8 cellular contexts compared by ENCODE assay signal in the genomic region with DNA sequence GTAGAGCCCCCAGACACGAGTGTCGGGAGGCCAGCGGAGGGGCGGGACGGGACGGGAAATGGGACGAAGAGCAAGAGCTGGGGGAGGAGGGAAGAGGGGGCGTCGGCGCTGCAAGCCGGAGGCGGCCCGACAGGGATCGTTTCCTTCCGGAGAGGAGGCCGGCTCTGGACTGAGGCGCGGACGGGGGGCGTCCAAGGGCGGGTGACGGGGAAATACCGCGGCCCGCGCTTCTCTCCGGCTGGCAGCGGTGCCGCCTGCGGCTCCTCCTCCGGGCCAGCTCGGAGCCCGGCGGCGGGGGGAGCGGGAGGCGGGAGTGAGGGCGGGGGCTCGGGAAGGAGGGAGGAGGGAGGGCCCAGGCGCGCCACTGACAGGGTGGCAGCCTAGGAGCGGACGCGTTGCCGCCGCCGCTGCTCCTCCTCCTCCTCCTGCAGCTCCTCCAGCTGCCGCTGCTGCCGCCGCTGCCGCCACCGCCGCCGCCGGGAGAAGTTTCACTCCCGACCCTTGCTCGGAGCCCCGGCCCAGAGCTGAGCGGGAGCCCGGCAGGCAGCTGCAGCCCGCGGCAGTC. TPM values are rescaled to one million over a fixed set of nuclear protein-coding genes. Genes with fewer than 3 reads are reported as not detected.
DNase-seq lines count a peak whose midpoint lies in the region; ATAC-seq, FAIRE-seq and TF ChIP-seq lines count a peak whose summit lies in the region.

A gene (plus strand): TSS at position 364 of the 565 bp plus-strand sequence.

- peak within 1 kb of the TSS; percentile 100 for H3K4me2 ChIP-seq in A549

- POLR2A ChIA-PET in A549 (lab: Yijun Ruan, JAX): no interaction called here

- peak; percentile 90 to 95 for ATAC-seq in A549
- peak; percentile 82 for ATAC-seq in GM18498 (IDR thresholded peaks at IDR 0.05; ENCODE audit: unreplicated experiment)
- ATAC-seq in HG02938 (IDR thresholded peaks at IDR 0.05; ENCODE audit: unreplicated experiment): peak; percentile 41
- ATAC-seq in naive B cell (ENCODE audit: low read depth in 2 of 2): peak; percentile 16 to 20

- peaks cover 12% of the 10 kb centered on the region for H3K4me1 ChIP-seq in A549

- WGBS in A549 (ENCODE audit: missing lambda C conversion rate): 4% methylated on average over 5 of the region's 62 CpGs

- intact Hi-C loops in activated T-helper 1 cell treated with anti-CD3 and anti-CD28 coated beads, Interleukin-12 subunit alpha, Interleukin-12 subunit beta, Interleukin-2, Interleukin-4 antibody, amounts not matched to agents 30 ng/mL and 10 ng/mL and 1 ng/mL, durations not matched to agents 14 hours and 24 hours and 36 hours (cut with micrococcal nuclease): loop anchor here (10.0 kb wide), 1 partner anchor 809 kb away; a partner anchor contains a TSS

- H3K4me3 ChIP-seq in A549 (peak within 1 kb of the TSS; percentile 72), foreskin fibroblast (ENCODE audit: low read depth in 1 of 2, low read length in 2 of 2) (peak within 1 kb of the TSS; percentile 62 to 63)

- FAIRE-seq in A549 (lab: Jason Lieb, UNC): no peak

- H3K4me3 Mint-ChIP-seq in activated T-helper 1 cell treated with anti-CD3 and anti-CD28 coated beads, Interleukin-12 subunit alpha, Interleukin-12 subunit beta, Interleukin-2, Interleukin-4 antibody, amounts not matched to agents 30 ng/mL and 10 ng/mL and 1 ng/mL, durations not matched to agents 14 hours and 24 hours and 36 hours: peak within 1 kb of the TSS; percentile 81
- peak within 1 kb of the TSS; percentile 56 to 88 (median 82) for H3K4me3 Mint-ChIP-seq in naive B cell

- peaks cover 2% of the 10 kb centered on the region for H3K36me3 Mint-ChIP-seq in activated T-helper 1 cell treated with anti-CD3 and anti-CD28 coated beads, Interleukin-12 subunit alpha, Interleukin-12 subunit beta, Interleukin-2, Interleukin-4 antibody, amounts not matched to agents 30 ng/mL and 10 ng/mL and 1 ng/mL, durations not matched to agents 14 hours and 24 hours and 36 hours (ENCODE audit: low read depth)
- H3K36me3 Mint-ChIP-seq in naive B cell: peaks cover 0 to 17% of the 10 kb centered on the region in 2 donors

- DNase-seq in A549 (ENCODE audit: low read depth in 1 of 2, low spot score in 1 of 2) (peak; percentile 40 to 75), NCI-H446 treated with DMSO at 0.1 percent for 48 hours (lab: John Stamatoyannopoulos, UW) (peak; percentile 20), foreskin fibroblast (peak; percentile 84 to 93), naive B cell (no peak)
- DNase-seq in activated T-helper 1 cell treated with anti-CD3 and anti-CD28 coated beads, Interleukin-12 subunit alpha, Interleukin-12 subunit beta, Interleukin-2, Interleukin-4 antibody, amounts not matched to agents 30 ng/mL and 10 ng/mL and 1 ng/mL, durations not matched to agents 14 hours and 24 hours and 36 hours (ENCODE audit: low spot score): peak; percentile 16

- no peak for TF ChIP-seq EP300 in A549 (IDR thresholded peaks at IDR 0.05)

- no peak for TF ChIP-seq POLR2A in A549 (IDR thresholded peaks at IDR 0.05; ENCODE audit: low read length)

- no peak for TF ChIP-seq CTCF in A549 (IDR thresholded peaks at IDR 0.05)
- no peak for TF ChIP-seq CTCF in foreskin fibroblast (IDR thresholded peaks at IDR 0.05; ENCODE audit: low read depth, low read length)

- peaks cover 49% of the 10 kb centered on the region for H3K27me3 Mint-ChIP-seq in activated T-helper 1 cell treated with anti-CD3 and anti-CD28 coated beads, Interleukin-12 subunit alpha, Interleukin-12 subunit beta, Interleukin-2, Interleukin-4 antibody, amounts not matched to agents 30 ng/mL and 10 ng/mL and 1 ng/mL, durations not matched to agents 14 hours and 24 hours and 36 hours (ENCODE audit: insufficient read depth)
- H3K27me3 Mint-ChIP-seq in naive B cell: peaks cover 36 to 63% (median 44%) of the 10 kb centered on the region in 3 donors

- CTCF ChIA-PET in A549 (lab: Yijun Ruan, JAX): interaction anchor here (0.9 to 1.0 kb wide), 2 partner anchors 11 to 1203 kb away, joined by 3 to 4 read pairs; no protein-coding TSS in a partner anchor

- no peak for TF ChIP-seq RAD21 in A549 (conservative IDR thresholded peaks at IDR 0.05 in 1 of 2, IDR thresholded peaks at IDR 0.05 in 1 of 2)

- no peaks in the 10 kb centered on the region for H3K9me3 ChIP-seq in A549

- peak within 1 kb of the TSS; percentile 49 to 79; a peak in 5 of 6 replicates for H3K27ac ChIP-seq in A549
- peak within 1 kb of the TSS; percentile 17 for H3K27ac ChIP-seq in temporal lobe (ENCODE audit: low read depth, low read length)

- H3K27ac Mint-ChIP-seq in activated T-helper 1 cell treated with anti-CD3 and anti-CD28 coated beads, Interleukin-12 subunit alpha, Interleukin-12 subunit beta, Interleukin-2, Interleukin-4 antibody, amounts not matched to agents 30 ng/mL and 10 ng/mL and 1 ng/mL, durations not matched to agents 14 hours and 24 hours and 36 hours: no peak within 1 kb of the TSS
- peak within 1 kb of the TSS in 2 of 6 donors; percentile 47 to 62 for H3K27ac Mint-ChIP-seq in naive B cell

- no peaks in the 10 kb centered on the region for H3K9me3 Mint-ChIP-seq in activated T-helper 1 cell treated with anti-CD3 and anti-CD28 coated beads, Interleukin-12 subunit alpha, Interleukin-12 subunit beta, Interleukin-2, Interleukin-4 antibody, amounts not matched to agents 30 ng/mL and 10 ng/mL and 1 ng/mL, durations not matched to agents 14 hours and 24 hours and 36 hours
- H3K9me3 Mint-ChIP-seq in naive B cell: no peaks in the 10 kb centered on the region

- H3K4me1 Mint-ChIP-seq in activated T-helper 1 cell treated with anti-CD3 and anti-CD28 coated beads, Interleukin-12 subunit alpha, Interleukin-12 subunit beta, Interleukin-2, Interleukin-4 antibody, amounts not matched to agents 30 ng/mL and 10 ng/mL and 1 ng/mL, durations not matched to agents 14 hours and 24 hours and 36 hours (ENCODE audit: low read depth): peaks cover 14% of the 10 kb centered on the region
- H3K4me1 Mint-ChIP-seq in naive B cell: peaks cover 13 to 16% (median 14%) of the 10 kb centered on the region in 3 donors

TF ChIP-seq in A549, 52 proteins besides CTCF, POLR2A, EP300 and RAD21:
- no peak for TF ChIP-seq POLR2AphosphoS2 (conservative IDR thresholded peaks at IDR 0.05; ENCODE audit: low read length)
- TF ChIP-seq, protein P1, sequence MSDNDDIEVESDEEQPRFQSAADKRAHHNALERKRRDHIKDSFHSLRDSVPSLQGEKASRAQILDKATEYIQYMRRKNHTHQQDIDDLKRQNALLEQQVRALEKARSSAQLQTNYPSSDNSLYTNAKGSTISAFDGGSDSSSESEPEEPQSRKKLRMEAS (IDR thresholded peaks at IDR 0.05): 0 out of 2 replicates have a peak, but pooled peaks have one; percentile 28
- no peak for TF ChIP-seq NR3C1 (IDR thresholded peaks at IDR 0.05)
- TF ChIP-seq HEYL (CRISPR knock-in tag; IDR thresholded peaks at IDR 0.05): no peak
- TF ChIP-seq ZNF302 (CRISPR knock-in tag; IDR thresholded peaks at IDR 0.05): no peak
- no peak for TF ChIP-seq SREBF2 (IDR thresholded peaks at IDR 0.05)
- TF ChIP-seq TFCP2L1 (CRISPR knock-in tag; IDR thresholded peaks at IDR 0.05): no peak
TF ChIP-seq in A549: peak in this region for 1.

RNA-seq across cellular contexts. Expression of the gene that starts here (rescaled TPM):
- polyA plus RNA-seq in A549 (2011; rRNA removed): 0.12 and 0.37 TPM in 2 replicates
- 0.04 and 0.05 TPM in 2 replicates for polyA plus RNA-seq in A549 (2012; cell fraction: cytosol; rRNA removed)
- 0.11 TPM in 2 replicates for polyA plus RNA-seq in A549 (2012; cell fraction: nucleus; rRNA removed)
- 0.04 to 0.06 TPM (median 0.04 TPM) in 3 replicates for polyA plus RNA-seq in A549 (2017; fragmentation: RNase III; extraction: RNeasy Plus Mini Kit Qiagen cat#74134 plus additional on column Dnase treatment)
- 0.08 and 0.78 TPM in 2 replicates for polyA minus RNA-seq in A549 (2011; rRNA and poly(A)+ RNA removed)
- total RNA-seq in activated T-helper 1 cell treated with anti-CD3 and anti-CD28 coated beads, Interleukin-12 subunit alpha, Interleukin-12 subunit beta, Interleukin-2, Interleukin-4 antibody, amounts not matched to agents 30 ng/mL and 10 ng/mL and 1 ng/mL, durations not matched to agents 14 hours and 24 hours and 36 hours: not detected in 2 replicates
- not detected for polyA plus RNA-seq in naive B cell (ENCODE audit: low read depth in 6 of 6)
- total RNA-seq in temporal lobe: 14.8 TPM

Comparison
In these comparisons a context has a peak if more than half of its experiments do, and no peak if none do; other contexts are left out.
1. RNA of the gene that starts here (total RNA-seq): 14.8 TPM in temporal lobe (single experiment); not detected in activated T-helper 1 cell treated with anti-CD3 and anti-CD28 coated beads, Interleukin-12 subunit alpha, Interleukin-12 subunit beta, Interleukin-2, Interleukin-4 antibody, amounts not matched to agents 30 ng/mL and 10 ng/mL and 1 ng/mL, durations not matched to agents 14 hours and 24 hours and 36 hours; every median in the first group is over 10 times any median in the second.
2. Peak in DNase-seq, ATAC-seq, H3K4me3 ChIP-seq, H3K27ac ChIP-seq and H3K4me2 ChIP-seq in A549; RNA of the gene not detected or under 1 TPM.
3. Peak in DNase-seq in activated T-helper 1 cell treated with anti-CD3 and anti-CD28 coated beads, Interleukin-12 subunit alpha, Interleukin-12 subunit beta, Interleukin-2, Interleukin-4 antibody, amounts not matched to agents 30 ng/mL and 10 ng/mL and 1 ng/mL, durations not matched to agents 14 hours and 24 hours and 36 hours; RNA of the gene not detected or under 1 TPM.
4. Peak in ATAC-seq in naive B cell; RNA of the gene not detected or under 1 TPM.
5. ATAC-seq: peak in every context shown above with its lines; median percentile 92 in A549; 82 in GM18498; 41 in HG02938; 18 in naive B cell.